24 cellular contexts compared by ENCODE assay signal in genomic region chr6:92564393-92564792, GRCh38.
"Had no signal": no experiment of that assay in that cellular context is flagged by ENCODE, and none has a peak within 500 bp of the region (broad histone marks: within the 10 kb centered on the region; RNA-seq: fewer than 3 reads in every experiment).

No MANE protein-coding gene starts in this region.

- H3K4me1 ChIP-seq: SJSA1 had no signal

- H3K4me3 ChIP-seq: MG63, SJSA1, SK-N-MC had no signal

- ATAC-seq: HepG2, Panc1, PC-3 had no signal

- H3K9me3 ChIP-seq: MG63, SJSA1 had no signal

- H3K36me3 ChIP-seq: MG63, SJSA1 had no signal

- DNase-seq: IMR-90, Karpas-422, KG1, MG63, NCI-H1092, NCI-H1105 treated with DMSO at 0.1 percent for 48 hours, NCI-H1436, NCI-H187, NCI-H2029, NCI-H2081 treated with DMSO at 0.1 percent for 48 hours, NCI-H2171, NCI-H226, NCI-H446, NCI-H510A, NCI-H524 treated with DMSO at 0.1 percent for 48 hours, NCI-H69, NCI-H774, PC-3, SIG-M5 had no signal

- H3K27me3 ChIP-seq: MG63, SJSA1 had no signal

- H3K27ac ChIP-seq: RWPE1, SJSA1, SK-N-MC had no signal
